Comparison of ENCODE assay signal across 8 cellular contexts in genomic region chr5:75336625-75337336, GRCh38. TPM values are rescaled to one million over a fixed set of nuclear protein-coding genes. Genes with fewer than 3 reads are reported as not detected.
A peak's percentile ranks its signal among the peaks of the same experiment; 100 is the strongest.
DNase-seq lines count a peak whose midpoint lies in the region; FAIRE-seq and TF ChIP-seq lines count a peak whose summit lies in the region.

HMGCR (plus strand) TSS chr5:75337220; CDS start chr5:75342606, 5,386 bp downstream.

- no peak within 1 kb of the TSS for H2BK120ac ChIP-seq in H9 (ENCODE audit: low read depth, low read length, poor library complexity, severe bottlenecking)

- H3K9me3 ChIP-seq in H9 (ENCODE audit: control insufficient read depth, low read depth, low read length) (no peaks in the 10 kb centered on the region), MG63 (no peaks in the 10 kb centered on the region)

- peak; percentile 44; the same call in 2 of the 3 replicates for TF ChIP-seq CTCF in H9 (conservative IDR thresholded peaks at IDR 0.05)
- peak; percentile 12 for TF ChIP-seq CTCF in fibroblast of villous mesenchyme (IDR thresholded peaks at IDR 0.05; ENCODE audit: insufficient read depth, low read depth, low read length)
- peak; percentile 43 for TF ChIP-seq CTCF in neural crest cell (conservative IDR thresholded peaks at IDR 0.05)

- no peak within 1 kb of the TSS for H4K91ac ChIP-seq in H9 (ENCODE audit: insufficient read length, low read depth, low read length)

- H3K4me3 ChIP-seq in MG63: peak within 1 kb of the TSS; percentile 79
- peak within 1 kb of the TSS; percentile 93 for H3K4me3 ChIP-seq in fibroblast of villous mesenchyme (ENCODE audit: low read depth, low read length)

- peak; percentile 99 for FAIRE-seq in G401.6 (lab: Jason Lieb, UNC)

- peaks cover 3% of the 10 kb centered on the region for H3K23me2 ChIP-seq in H9 (ENCODE audit: insufficient read length, low read depth, low read length, poor library complexity, severe bottlenecking)

- H3K9me3 Mint-ChIP-seq in H9 (peaks cover 0 to 9% of the 10 kb centered on the region in 2 experiments; a peak in 2 of 5 replicates), neural crest cell (no peaks in the 10 kb centered on the region)

- no peak within 1 kb of the TSS; the same call in 1 of the 2 replicates for H3K4ac ChIP-seq in H9 (ENCODE audit: low read depth, low read length)

- no peak within 1 kb of the TSS for H2BK15ac ChIP-seq in H9 (ENCODE audit: low read depth, low read length)

- no peak within 1 kb of the TSS for H2BK12ac ChIP-seq in H9 (ENCODE audit: insufficient read length, low read depth, low read length)

- H3K36me3 ChIP-seq in MG63: peaks cover 2% of the 10 kb centered on the region

- H3K18ac ChIP-seq in H9 (ENCODE audit: insufficient read length, low read depth, low read length): peak within 1 kb of the TSS; percentile 71

- peaks cover 42% of the 10 kb centered on the region for H3K79me2 ChIP-seq in H9 (ENCODE audit: insufficient read depth, low read length)

- H4K8ac ChIP-seq in H9 (replicated peaks; ENCODE audit: insufficient read length, low read depth, low read length): no peak within 1 kb of the TSS

- H3K27ac Mint-ChIP-seq in H9 (no peak within 1 kb of the TSS; a peak in 5 of 7 replicates), neural crest cell (ENCODE audit: unreplicated experiment) (no peak within 1 kb of the TSS)

- no peak within 1 kb of the TSS for H2BK20ac ChIP-seq in H9 (ENCODE audit: low read depth, low read length, poor library complexity, severe bottlenecking)

- peak within 1 kb of the TSS; percentile 20 for H2BK5ac ChIP-seq in H9 (ENCODE audit: insufficient read length, low read length)

- H3K36me3 Mint-ChIP-seq in H9 (ENCODE audit: insufficient read depth in 1 of 3, low read depth in 3 of 3) (peaks cover 14 to 17% (median 17%) of the 10 kb centered on the region in 3 experiments), neural crest cell (ENCODE audit: low read depth) (peaks cover 5% of the 10 kb centered on the region)

- peak within 1 kb of the TSS; percentile 59; the same call in 1 of the 2 replicates for H3K14ac ChIP-seq in H9 (ENCODE audit: insufficient read depth, low read length)

- H3K27ac ChIP-seq in H9 (ENCODE audit: insufficient read length, low read depth, low read length): peak within 1 kb of the TSS; percentile 63

- H2AFZ ChIP-seq in H9 (ENCODE audit: low read length): no peak within 1 kb of the TSS

- H3K4me1 ChIP-seq in H9 (ENCODE audit: insufficient read depth, low read length): no peaks in the 10 kb centered on the region; the same call in 1 of the 2 replicates

- no peak within 1 kb of the TSS for H3K4me3 Mint-ChIP-seq in H9
- H3K4me3 Mint-ChIP-seq in neural crest cell: no peak within 1 kb of the TSS

- DNase-seq in H9 (peak; percentile 100), MG63 (peak; percentile 99), SHP77 treated with DMSO at 0.1 percent for 48 hours (lab: John Stamatoyannopoulos, UW) (peak; percentile 97), activated gamma-delta T cell (lab: John Stamatoyannopoulos, UW) (peak; percentile 85), fibroblast of villous mesenchyme (ENCODE audit: low read depth) (peak; percentile 100), neural crest cell (ENCODE audit: low read depth, low spot score) (peak; percentile 92), stromal cell of bone marrow (ENCODE audit: low read depth) (peak; percentile 99)

- H3T11ph ChIP-seq in H9 (ENCODE audit: low read length): no peak within 1 kb of the TSS

- H3K27me3 ChIP-seq in H9 (ENCODE audit: insufficient read depth, low read length): no peaks in the 10 kb centered on the region
- no peaks in the 10 kb centered on the region for H3K27me3 ChIP-seq in MG63

- H3K23ac ChIP-seq in H9 (ENCODE audit: insufficient read length, low read depth, low read length): no peak within 1 kb of the TSS

- no CpG with 5 or more reads among the region's 55 CpGs for WGBS in H9 (ENCODE audit: extremely low coverage, insufficient read length, low lambda C conversion rate)

- H4K20me1 ChIP-seq in H9 (ENCODE audit: control insufficient read depth, insufficient read depth, insufficient read length): no peaks in the 10 kb centered on the region

- H3K4me1 Mint-ChIP-seq in H9 (peaks cover 25 to 33% of the 10 kb centered on the region in 2 experiments), neural crest cell (peaks cover 31% of the 10 kb centered on the region)

- no peaks in the 10 kb centered on the region for H3K27me3 Mint-ChIP-seq in H9 (ENCODE audit: low read depth)
- H3K27me3 Mint-ChIP-seq in neural crest cell (ENCODE audit: low read depth): no peaks in the 10 kb centered on the region

- peak within 1 kb of the TSS; percentile 17 for H3K56ac ChIP-seq in H9 (ENCODE audit: insufficient read length, low read depth, low read length)

- H3K79me1 ChIP-seq in H9 (ENCODE audit: insufficient read depth, low read depth, low read length, poor library complexity, severe bottlenecking): no peaks in the 10 kb centered on the region

- H2AK5ac ChIP-seq in H9 (ENCODE audit: insufficient read length, low read length): no peak within 1 kb of the TSS

- H4K5ac ChIP-seq in H9 (ENCODE audit: insufficient read length, low read depth, low read length): no peak within 1 kb of the TSS

- H3K9ac ChIP-seq in H9 (ENCODE audit: extremely low read depth, insufficient read length, low read length): peak within 1 kb of the TSS; percentile 97

- peak within 1 kb of the TSS; percentile 96 for H3K4me2 ChIP-seq in H9 (ENCODE audit: insufficient read depth, insufficient read length, low read length)

RNA-seq across cellular contexts. Expression of gene HMGCR, which starts in this region (rescaled TPM):
- 158 and 178 TPM in 2 replicates for total RNA-seq in H9 (2021)
- 21.5 and 27.4 TPM in 2 replicates for total RNA-seq in MG63 (2014; rRNA removed; shearing (Covaris generic); ENCODE audit: low replicate concordance)
- total RNA-seq in fibroblast of villous mesenchyme: 166 and 198 TPM in 2 replicates
- 321 and 327 TPM in 2 replicates for total RNA-seq in neural crest cell

Comparison
In these comparisons a context has a peak if more than half of its experiments do, and no peak if none do; other contexts are left out.
1. Peak in every context shown above with its lines: DNase-seq, H3K4me3 ChIP-seq and H3K27ac ChIP-seq.